8 cellular contexts compared by ENCODE assay signal in the genomic region with DNA sequence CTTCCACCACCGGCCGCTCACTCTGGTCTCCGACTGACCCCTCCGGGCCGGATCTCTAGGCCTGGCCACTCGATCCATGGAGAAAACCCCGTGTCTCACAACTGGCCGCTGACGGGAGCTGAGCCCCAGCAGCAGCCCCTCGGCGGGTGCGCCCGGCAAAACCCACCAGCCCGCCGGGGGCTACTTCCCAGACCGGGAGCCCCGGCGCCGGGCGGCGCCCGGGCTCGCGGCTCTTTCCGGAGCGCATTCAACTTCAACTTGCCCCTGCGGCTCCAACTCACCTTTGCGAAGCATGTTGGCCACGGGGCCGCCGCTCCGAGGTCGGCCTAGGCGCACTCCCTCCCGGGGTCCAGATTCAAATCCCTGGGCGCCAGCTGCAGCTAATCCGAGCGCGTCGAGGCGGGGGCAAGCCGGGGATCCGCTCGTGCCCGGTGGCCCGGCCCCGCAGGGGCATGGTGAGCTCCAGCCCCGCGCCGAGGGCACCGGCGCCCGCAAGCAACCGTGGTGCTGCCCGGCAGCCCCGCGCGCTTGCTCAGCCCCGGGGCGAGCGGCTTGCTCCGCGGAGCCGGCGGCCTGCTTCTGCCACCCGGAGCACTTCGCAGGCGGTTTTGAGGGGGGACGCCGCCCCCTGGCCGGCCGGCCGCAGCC. TPM values are rescaled to one million over a fixed set of nuclear protein-coding genes. Genes with fewer than 3 reads are reported as not detected.
DNase-seq lines count a peak whose midpoint lies in the region; ATAC-seq and TF ChIP-seq lines count a peak whose summit lies in the region.

No MANE protein-coding gene starts in this region.

- H3K9me3 Mint-ChIP-seq in CD4-positive, alpha-beta T cell = no peaks in the 10 kb centered on the region
- no peaks in the 10 kb centered on the region for H3K9me3 Mint-ChIP-seq in effector memory CD8-positive, alpha-beta T cell

- POLR2A ChIA-PET in CD4-positive, alpha-beta T cell (lab: Charles Lee) = interaction anchor here (0.8 to 2.7 kb wide), 9 partner anchors 15 to 308 kb away, joined by 3 to 9 read pairs (median 4); a partner anchor contains a TSS

- no peaks in the 10 kb centered on the region for H3K9me2 ChIP-seq in MM.1S (replicated peaks; ENCODE audit: insufficient read depth, low read length)

- peaks cover 25% of the 10 kb centered on the region for H3K4me1 Mint-ChIP-seq in CD4-positive, alpha-beta T cell (ENCODE audit: low read depth)
- H3K4me1 Mint-ChIP-seq in effector memory CD8-positive, alpha-beta T cell (ENCODE audit: low read depth in 2 of 2) = peaks cover 9 to 18% of the 10 kb centered on the region in 2 donors

- H4K20me1 ChIP-seq in MM.1S (ENCODE audit: insufficient read depth, low read length) = no peaks in the 10 kb centered on the region

- no peaks in the 10 kb centered on the region for H3K79me2 ChIP-seq in MM.1S (ENCODE audit: low read length)

- no peak for DNase-seq in CD4-positive, alpha-beta T cell
- DNase-seq in MM.1S (no peak), neuronal stem cell (ENCODE audit: low spot score) (no peak), NOMO-1 treated with DMSO at 0.1 percent for 48 hours (lab: John Stamatoyannopoulos, UW; ENCODE audit: unreplicated experiment) (no peak), amygdala (lab: John Stamatoyannopoulos, UW) (no peak), mucosa of descending colon (no peak)
- DNase-seq in effector memory CD8-positive, alpha-beta T cell = no peak

- WGBS in neuronal stem cell (ENCODE audit: extremely low coverage in 2 of 2, insufficient read length in 2 of 2, insufficient replicate concordance in 1 of 2), 2 donors = no CpG with 5 or more reads among the region's 73 CpGs

- H2AFZ ChIP-seq in MM.1S (ENCODE audit: low read length) (no peak overlapping the region), neuronal stem cell (ENCODE audit: low read length) (peak overlapping the region; percentile 92)

- H2AK5ac ChIP-seq in neuronal stem cell (ENCODE audit: low read depth, low read length) = peak overlapping the region; percentile 76

- no peak for TF ChIP-seq CTCF in CD4-positive, alpha-beta T cell (IDR thresholded peaks at IDR 0.05)
- no peak for TF ChIP-seq CTCF in MM.1S (IDR thresholded peaks at IDR 0.05; ENCODE audit: low read length)
- TF ChIP-seq CTCF in mucosa of descending colon (IDR thresholded peaks at IDR 0.05) = no peak

- H3K27ac ChIP-seq in CD4-positive, alpha-beta T cell (ENCODE audit: low read depth, low read length) = no peak overlapping the region
- H3K27ac ChIP-seq in MM.1S (ENCODE audit: low read length) (no peak overlapping the region), neuronal stem cell (replicated peaks; ENCODE audit: low read length) (no peak overlapping the region)

- H4K91ac ChIP-seq in neuronal stem cell (ENCODE audit: low read depth, low read length, poor library complexity) = no peak overlapping the region

- CTCF ChIA-PET in CD4-positive, alpha-beta T cell (lab: Charles Lee) = interaction anchor here (0.9 to 2.5 kb wide), 4 partner anchors 16 to 376 kb away, joined by 3 to 6 read pairs (median 4); a partner anchor contains a TSS

- H2BK120ac ChIP-seq in neuronal stem cell (ENCODE audit: low read depth, low read length) = peak overlapping the region; percentile 77

- H3K18ac ChIP-seq in neuronal stem cell (ENCODE audit: low read length) = peak overlapping the region; percentile 95

- no peaks in the 10 kb centered on the region for H3F3A ChIP-seq in MM.1S (ENCODE audit: insufficient read depth, low read length)

- H3K9me3 ChIP-seq in CD4-positive, alpha-beta T cell (ENCODE audit: control insufficient read depth, low read length) = no peaks in the 10 kb centered on the region
- H3K9me3 ChIP-seq in MM.1S (replicated peaks; ENCODE audit: insufficient read depth, low read length) = no peaks in the 10 kb centered on the region
- peaks cover 3 to 4% of the 10 kb centered on the region in 2 donors for H3K9me3 ChIP-seq in neuronal stem cell (replicated peaks in 1 of 2; ENCODE audit: control insufficient read depth in 2 of 2, insufficient read depth in 1 of 2, low read depth in 1 of 2, low read length in 2 of 2)
- H3K9me3 ChIP-seq in mucosa of descending colon = no peaks in the 10 kb centered on the region

- peak overlapping the region; percentile 98 for H2BK15ac ChIP-seq in neuronal stem cell (ENCODE audit: low read length)

- intact Hi-C loops in CD4-positive, alpha-beta T cell (cut with DNase I, micrococcal nuclease) = loop anchor here (2.0 to 5.0 kb wide), 4 partner anchors 16 to 377 kb away; a partner anchor contains a TSS
- intact Hi-C loops in mucosa of descending colon (cut with DNase I, micrococcal nuclease) = loop anchor here (5.0 kb wide), 1 partner anchor 117 kb away; no protein-coding TSS in a partner anchor

- H2BK12ac ChIP-seq in neuronal stem cell (ENCODE audit: low read length) = no peak overlapping the region

- no peaks in the 10 kb centered on the region for H3K4me1 ChIP-seq in MM.1S (ENCODE audit: low read length)
- H3K4me1 ChIP-seq in neuronal stem cell (ENCODE audit: control insufficient read depth in 2 of 2, insufficient read depth in 1 of 2, low read depth in 1 of 2, low read length in 2 of 2) = peaks cover 10 to 18% of the 10 kb centered on the region in 2 donors
- H3K4me1 ChIP-seq in mucosa of descending colon (ENCODE audit: low read depth) = peaks cover 25% of the 10 kb centered on the region

- H3K14ac ChIP-seq in neuronal stem cell (ENCODE audit: low read length) = peak overlapping the region; percentile 94

- H3K36me3 ChIP-seq in MM.1S (replicated peaks; ENCODE audit: insufficient read depth, low read length) (no peaks in the 10 kb centered on the region), neuronal stem cell (replicated peaks in 1 of 2; ENCODE audit: control insufficient read depth in 2 of 2, insufficient read depth in 2 of 2, low read length in 2 of 2) (no peaks in the 10 kb centered on the region), mucosa of descending colon (ENCODE audit: low read depth) (no peaks in the 10 kb centered on the region)

- no peak overlapping the region for H3K27ac Mint-ChIP-seq in CD4-positive, alpha-beta T cell
- peak overlapping the region in 1 of 2 donors; percentile 23 for H3K27ac Mint-ChIP-seq in effector memory CD8-positive, alpha-beta T cell

- no peak overlapping the region for H3K4me3 ChIP-seq in MM.1S (ENCODE audit: low read length)
- peak overlapping the region; percentile 38 to 81 for H3K4me3 ChIP-seq in neuronal stem cell (ENCODE audit: low read length in 2 of 2)
- no peak overlapping the region for H3K4me3 ChIP-seq in mucosa of descending colon

- peak; percentile 4 for ATAC-seq in CD4-positive, alpha-beta T cell (ENCODE audit: poor library complexity)
- ATAC-seq in effector memory CD8-positive, alpha-beta T cell (replicated peaks) = peak; percentile 4
- ATAC-seq in mucosa of descending colon (no peak), GM21619 (IDR thresholded peaks at IDR 0.05; ENCODE audit: unreplicated experiment) (no peak)

- H3K4ac ChIP-seq in neuronal stem cell (ENCODE audit: low read length) = no peak overlapping the region

- no peaks in the 10 kb centered on the region for H3K36me3 Mint-ChIP-seq in CD4-positive, alpha-beta T cell (ENCODE audit: low read depth)
- peaks cover 13% of the 10 kb centered on the region for H3K36me3 Mint-ChIP-seq in effector memory CD8-positive, alpha-beta T cell (ENCODE audit: insufficient read depth)

- H3K9ac ChIP-seq in MM.1S (ENCODE audit: low read length) = no peak overlapping the region
- H3K9ac ChIP-seq in neuronal stem cell (ENCODE audit: low read depth, low read length, poor library complexity) = peak overlapping the region; percentile 79

- no peak overlapping the region for H3K4me3 Mint-ChIP-seq in CD4-positive, alpha-beta T cell
- peak overlapping the region; percentile 79 to 81 for H3K4me3 Mint-ChIP-seq in effector memory CD8-positive, alpha-beta T cell

- peaks cover 27% of the 10 kb centered on the region for H3K27me3 Mint-ChIP-seq in CD4-positive, alpha-beta T cell
- H3K27me3 Mint-ChIP-seq in effector memory CD8-positive, alpha-beta T cell = peaks cover 19 to 51% of the 10 kb centered on the region in 2 donors

- peaks cover 1% of the 10 kb centered on the region for H3K79me1 ChIP-seq in neuronal stem cell (ENCODE audit: low read depth, low read length)

- peak overlapping the region; percentile 19 for H3K23ac ChIP-seq in neuronal stem cell (ENCODE audit: low read depth, low read length, poor library complexity)

- H3K4me2 ChIP-seq in MM.1S (ENCODE audit: low read depth, low read length) = peak overlapping the region; percentile 66; the same call in 1 of the 2 replicates
- H3K4me2 ChIP-seq in neuronal stem cell (ENCODE audit: insufficient read depth, low read length, poor library complexity, severe bottlenecking) = peak overlapping the region; percentile 96

- H2BK5ac ChIP-seq in neuronal stem cell (ENCODE audit: low read length) = peak overlapping the region; percentile 95

- H3K27me3 ChIP-seq in CD4-positive, alpha-beta T cell (ENCODE audit: control insufficient read depth, insufficient read depth, low read length) = peaks cover 36% of the 10 kb centered on the region
- H3K27me3 ChIP-seq in MM.1S (replicated peaks; ENCODE audit: insufficient read depth, low read length) (peaks cover 96% of the 10 kb centered on the region), neuronal stem cell (ENCODE audit: control insufficient read depth in 3 of 3, insufficient read depth in 3 of 3, low read depth in 1 of 3, low read length in 3 of 3) (peaks cover 8 to 86% (median 48%) of the 10 kb centered on the region in 3 experiments)

- H4K8ac ChIP-seq in neuronal stem cell (ENCODE audit: low read depth, low read length) = no peak overlapping the region

RNA-seq across cellular contexts. Expression of a gene that starts 0.4 kb away (rescaled TPM):
- total RNA-seq in CD4-positive, alpha-beta T cell = under 1 TPM; 0.06 to 0.11 TPM
- polyA plus RNA-seq in neuronal stem cell (2013, experiment 1 of 2) = 4.0 TPM
- polyA plus RNA-seq in neuronal stem cell (2013, experiment 2 of 2) = 3.9 TPM
- under 1 TPM; 0.14 to 0.47 (median 0.43) TPM for total RNA-seq in mucosa of descending colon

RNA-seq across cellular contexts. Expression of a gene that starts 5.3 kb away (rescaled TPM):
- total RNA-seq in CD4-positive, alpha-beta T cell = 100 to 1,000 TPM in 1 of 2 experiments, 10 to 100 TPM in 1; 96.4 to 101 TPM
- polyA plus RNA-seq in neuronal stem cell (2013, experiment 1 of 2) = 19.6 TPM
- polyA plus RNA-seq in neuronal stem cell (2013, experiment 2 of 2) = 18.0 TPM
- total RNA-seq in mucosa of descending colon = 10 to 100 TPM; 33.1 to 43.7 (median 42.2) TPM

RNA-seq across cellular contexts. Expression of a gene that starts 17.1 kb away (rescaled TPM):
- 10 to 100 TPM; 34.4 to 35.1 TPM for total RNA-seq in CD4-positive, alpha-beta T cell
- polyA plus RNA-seq in neuronal stem cell (2013, experiment 1 of 2) = 13.9 TPM
- polyA plus RNA-seq in neuronal stem cell (2013, experiment 2 of 2) = 14.2 TPM
- total RNA-seq in mucosa of descending colon = 10 to 100 TPM; 25.3 to 35.5 (median 33.0) TPM

RNA-seq across cellular contexts. Expression of a gene that starts 30.2 kb away (rescaled TPM):
- total RNA-seq in CD4-positive, alpha-beta T cell = 1 to 10 TPM; 2.4 to 3.0 TPM
- 0.08 TPM for polyA plus RNA-seq in neuronal stem cell (2013, experiment 1 of 2)
- 0.04 TPM for polyA plus RNA-seq in neuronal stem cell (2013, experiment 2 of 2)
- total RNA-seq in mucosa of descending colon = 10 to 100 TPM in 2 of 3 donors, 1 to 10 TPM in 1; 6.0 to 28.9 (median 13.5) TPM

Comparison
In these comparisons a context has a peak if more than half of its experiments do, and no peak if none do; other contexts are left out.
1. ATAC-seq: peak in CD4-positive, alpha-beta T cell (single experiment) and effector memory CD8-positive, alpha-beta T cell (single experiment); none in mucosa of descending colon (single experiment) and GM21619 (single experiment).
2. H3K4me3 ChIP-seq: peak in neuronal stem cell (2 of 2); none in MM.1S (single experiment) and mucosa of descending colon (single experiment).